In the genomic region with DNA sequence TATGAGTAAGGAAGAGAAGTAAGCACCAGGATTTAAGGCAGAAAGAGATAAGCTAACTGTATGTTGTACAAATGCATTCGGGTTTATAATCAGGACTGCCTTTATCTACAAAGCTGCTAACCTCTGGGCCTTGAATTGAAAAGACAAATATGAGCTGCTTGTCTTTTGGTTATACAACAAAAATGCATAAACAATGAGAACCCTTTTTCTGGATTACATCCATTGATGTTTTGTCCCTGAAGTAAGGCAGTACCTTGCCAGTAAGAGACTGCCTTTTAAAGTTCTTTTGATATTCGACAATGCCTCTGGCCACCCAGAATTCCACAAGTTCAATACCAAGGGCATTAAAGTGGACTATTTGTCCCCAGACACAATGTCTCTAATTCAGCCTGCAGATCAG, we compare ENCODE assay signal across 11 cellular contexts.
"Had no signal": no experiment of that assay in that cellular context is flagged by ENCODE, and none has a peak within 500 bp of the region (broad histone marks: within the 10 kb centered on the region; RNA-seq: fewer than 3 reads in every experiment).

No MANE protein-coding gene starts in this region.

- H3K36me3 ChIP-seq: HAP-1 had no signal

- H3K27ac ChIP-seq: GM23248 had no signal

- H2AFZ ChIP-seq: GM23248, GM23338 had no signal

- FAIRE-seq: H1, H54 had no signal

- DNase-seq: GM23248, GOT3, H7, H9, HCEC 1CT, HFFc6 had no signal

- H3K9me3 ChIP-seq: HAP-1 had no signal

- H3K4me1 ChIP-seq: HAP-1 had no signal

- H3K4me3 ChIP-seq: GM23248, GM23338, HAP-1 had no signal

- H3K9ac ChIP-seq: GM23248 had no signal

- H3K4me2 ChIP-seq: GM23338 had no signal

- ATAC-seq: GM23338, HCT116 had no signal
